8 cellular contexts compared by ENCODE assay signal in genomic region chr2:190535119-190535439, GRCh38. TPM values are rescaled to one million over a fixed set of nuclear protein-coding genes. Genes with fewer than 3 reads are reported as not detected.
DNase-seq lines count a peak whose midpoint lies in the region; ATAC-seq and TF ChIP-seq lines count a peak whose summit lies in the region.

No MANE protein-coding gene starts in this region.

- H2BK20ac ChIP-seq in IMR-90 (ENCODE audit: low read depth, low read length) = no peak overlapping the region

- H3K4me3 ChIP-seq in CD4-positive, CD25-positive, alpha-beta regulatory T cell (ENCODE audit: low read depth, low read length) = peak overlapping the region; percentile 86
- H3K4me3 ChIP-seq in IMR-90 (ENCODE audit: insufficient read depth, low read depth, low read length) (peak overlapping the region; percentile 80), coronary artery (peak overlapping the region; percentile 87)

- H2AK9ac ChIP-seq in IMR-90 (replicated peaks; ENCODE audit: low read depth, low read length, poor library complexity) = no peak overlapping the region

- peak overlapping the region; percentile 53 for H3K4ac ChIP-seq in IMR-90 (ENCODE audit: low read depth, low read length)

- ATAC-seq in CD4-positive, CD25-positive, alpha-beta regulatory T cell (ENCODE audit: low read depth in 2 of 2) = no peak
- ATAC-seq in IMR-90 (ENCODE audit: low read depth) = no peak
- no peak for ATAC-seq in GM21717 (IDR thresholded peaks at IDR 0.05; ENCODE audit: unreplicated experiment)

- POLR2A ChIA-PET in IMR-90 (lab: Charles Lee; ENCODE audit: unreplicated experiment) = no interaction called here

- H4K5ac ChIP-seq in IMR-90 (ENCODE audit: low read depth, low read length) = peak overlapping the region; percentile 61

- H3K4me1 ChIP-seq in CD4-positive, CD25-positive, alpha-beta regulatory T cell (ENCODE audit: control insufficient read depth, insufficient read depth, low read length, poor library complexity, severe bottlenecking) = peaks cover 53% of the 10 kb centered on the region
- H3K4me1 ChIP-seq in IMR-90 (ENCODE audit: control insufficient read depth, insufficient read depth, low read length) = peaks cover 10% of the 10 kb centered on the region

- TF ChIP-seq CTCF in IMR-90 (conservative IDR thresholded peaks at IDR 0.05; ENCODE audit: low read depth, low read length) = no peak
- TF ChIP-seq CTCF in coronary artery (IDR thresholded peaks at IDR 0.05) = no peak
- no peak for TF ChIP-seq CTCF in nephron progenitor cell (IDR thresholded peaks at IDR 0.05)

- CTCF ChIA-PET in IMR-90 (lab: Yijun Ruan, JAX) = no interaction called here

- H3K14ac ChIP-seq in IMR-90 (replicated peaks; ENCODE audit: low read depth, low read length) = peak overlapping the region; percentile 83

- peaks cover 6 to 20% of the 10 kb centered on the region in 2 experiments for H3K9me3 ChIP-seq in CD4-positive, CD25-positive, alpha-beta regulatory T cell (ENCODE audit: control insufficient read depth in 2 of 2, low read length in 2 of 2)
- peaks cover under 1% of the 10 kb centered on the region for H3K9me3 ChIP-seq in IMR-90 (ENCODE audit: control insufficient read depth, insufficient read depth, low read length)

- in situ Hi-C loops in IMR-90 (cut with MboI; ENCODE audit: low sequenced_read_pairs) = no loop called here

- no CpG with 5 or more reads among the region's 7 CpGs for WGBS in IMR-90 (ENCODE audit: extremely low coverage in 2 of 2, insufficient read length in 1 of 2), 2 experiments

- TF ChIP-seq POLR2A in IMR-90 (IDR thresholded peaks at IDR 0.05; ENCODE audit: low read depth, low read length) = no peak

- no peaks in the 10 kb centered on the region for H3K36me3 ChIP-seq in CD4-positive, CD25-positive, alpha-beta regulatory T cell (ENCODE audit: control insufficient read depth, insufficient read depth, low read length)
- H3K36me3 ChIP-seq in IMR-90 (ENCODE audit: control insufficient read depth, insufficient read depth, low read length) = no peaks in the 10 kb centered on the region

- H3K18ac ChIP-seq in IMR-90 (ENCODE audit: low read depth, low read length) = peak overlapping the region; percentile 30

- peak overlapping the region; percentile 98 for H2AFZ ChIP-seq in IMR-90 (replicated peaks; ENCODE audit: low read length, poor library complexity)

- no peak overlapping the region for H2BK5ac ChIP-seq in IMR-90 (ENCODE audit: low read depth, low read length, poor library complexity, severe bottlenecking)

- H4K20me1 ChIP-seq in IMR-90 (ENCODE audit: insufficient read depth, low read length) = no peaks in the 10 kb centered on the region

- peak overlapping the region; percentile 45; the same call in 1 of the 2 replicates for H3K56ac ChIP-seq in IMR-90 (ENCODE audit: extremely low read depth, insufficient read depth, low read length)

- H3K27ac ChIP-seq in CD4-positive, CD25-positive, alpha-beta regulatory T cell (ENCODE audit: insufficient read depth, low read length, poor library complexity, severe bottlenecking) = peak overlapping the region; percentile 96
- peak overlapping the region; percentile 49 for H3K27ac ChIP-seq in IMR-90 (ENCODE audit: insufficient read depth, low read length)
- H3K27ac ChIP-seq in coronary artery = peak overlapping the region; percentile 96 to 99

- intact Hi-C loops in IMR-90 (cut with micrococcal nuclease) = loop anchor here (2.0 kb wide), 1 partner anchor 114 kb away; the partner anchor contains the start of gene NAB1

- peak overlapping the region; percentile 97 to 99 (median 97) for H3K27ac Mint-ChIP-seq in CD4-positive, CD25-positive, alpha-beta regulatory T cell
- H3K27ac Mint-ChIP-seq in nephron progenitor cell = no peak overlapping the region

- no TSS peak for BruUV-seq in IMR-90 (replicated peaks; lab: Mats Ljungman, UMichigan)

- peaks cover 4% of the 10 kb centered on the region for H3K36me3 Mint-ChIP-seq in CD4-positive, CD25-positive, alpha-beta regulatory T cell
- H3K36me3 Mint-ChIP-seq in nephron progenitor cell (ENCODE audit: low read depth) = peaks cover 39% of the 10 kb centered on the region

- dilution Hi-C loops in IMR-90 (cut with HindIII; ENCODE audit: low sequenced_read_pairs, unreplicated experiment) = no loop called here

- peaks cover 0 to 26% (median 12%) of the 10 kb centered on the region in 7 donors for H3K9me3 Mint-ChIP-seq in CD4-positive, CD25-positive, alpha-beta regulatory T cell
- peaks cover 37% of the 10 kb centered on the region for H3K9me3 Mint-ChIP-seq in nephron progenitor cell

- TF ChIP-seq RAD21 in IMR-90 (IDR thresholded peaks at IDR 0.05; ENCODE audit: low read length) = no peak

- peak overlapping the region; percentile 85 for H3K4me2 ChIP-seq in IMR-90 (ENCODE audit: low read depth, low read length)

- H3K4me1 Mint-ChIP-seq in CD4-positive, CD25-positive, alpha-beta regulatory T cell = peaks cover 15 to 57% (median 32%) of the 10 kb centered on the region in 4 donors
- peaks cover 44% of the 10 kb centered on the region for H3K4me1 Mint-ChIP-seq in nephron progenitor cell

- H3K27me3 ChIP-seq in CD4-positive, CD25-positive, alpha-beta regulatory T cell (ENCODE audit: control insufficient read depth, insufficient read depth, low read length) = no peaks in the 10 kb centered on the region
- H3K27me3 ChIP-seq in IMR-90 (ENCODE audit: control insufficient read depth, insufficient read depth, low read length) = no peaks in the 10 kb centered on the region

- H3K9ac ChIP-seq in IMR-90 (ENCODE audit: low read depth, low read length) = peak overlapping the region; percentile 85

- peak overlapping the region; percentile 50; the same call in 1 of the 2 replicates for H3K23ac ChIP-seq in IMR-90 (ENCODE audit: low read depth, low read length)

- H2BK15ac ChIP-seq in IMR-90 (ENCODE audit: low read depth, low read length) = no peak overlapping the region

- no peaks in the 10 kb centered on the region for H3K27me3 Mint-ChIP-seq in CD4-positive, CD25-positive, alpha-beta regulatory T cell
- no peaks in the 10 kb centered on the region for H3K27me3 Mint-ChIP-seq in nephron progenitor cell (ENCODE audit: low read depth, poor library complexity)

- H3K79me1 ChIP-seq in IMR-90 (ENCODE audit: low read depth in 1 of 2, low read length in 2 of 2) = peaks cover 11 to 15% of the 10 kb centered on the region in 2 experiments

- peak overlapping the region; percentile 94 to 100 (median 96) for H3K4me3 Mint-ChIP-seq in CD4-positive, CD25-positive, alpha-beta regulatory T cell
- H3K4me3 Mint-ChIP-seq in nephron progenitor cell = peak overlapping the region; percentile 76

- no peak for DNase-seq in CD4-positive, CD25-positive, alpha-beta regulatory T cell
- DNase-seq in IMR-90 (no peak), coronary artery (ENCODE audit: low spot score) (no peak), nephron progenitor cell (no peak), middle frontal gyrus (ENCODE audit: extremely low spot score, low spot score) (no peak), NCI-H2107 treated with DMSO at 0.1 percent for 48 hours (lab: John Stamatoyannopoulos, UW; ENCODE audit: unreplicated experiment) (no peak), NCI-H187 (lab: John Stamatoyannopoulos, UW) (no peak)

- H4K8ac ChIP-seq in IMR-90 (ENCODE audit: low read depth in 2 of 2, low read length in 2 of 2) = peak overlapping the region; percentile 33 to 94

- peak overlapping the region; percentile 77 for H4K91ac ChIP-seq in IMR-90 (ENCODE audit: insufficient read depth, low read depth, low read length)

- H2AK5ac ChIP-seq in IMR-90 (ENCODE audit: low read depth, low read length) = no peak overlapping the region

- peak overlapping the region; percentile 89 for H2BK120ac ChIP-seq in IMR-90 (ENCODE audit: low read depth, low read length)

- peaks cover 8% of the 10 kb centered on the region for H3K9me1 ChIP-seq in IMR-90 (ENCODE audit: insufficient read depth, low read length)

TF ChIP-seq in IMR-90, 13 proteins besides CTCF, POLR2A, EP300 and RAD21:
- TF ChIP-seq SMC3 (IDR thresholded peaks at IDR 0.05; ENCODE audit: low read depth, low read length) = no peak
- TF ChIP-seq RCOR1 (IDR thresholded peaks at IDR 0.05; ENCODE audit: insufficient replicate concordance, low read length) = peak; percentile 0
- TF ChIP-seq ELK1 (IDR thresholded peaks at IDR 0.05; ENCODE audit: borderline replicate concordance, low read depth, low read length) = no peak
TF ChIP-seq in IMR-90: peak in this region for 1.

RNA-seq across cellular contexts. Expression of gene NEMP2, which starts 0.6 kb away (rescaled TPM):
- 10.7 TPM for total RNA-seq in CD4-positive, CD25-positive, alpha-beta regulatory T cell
- 10 to 100 TPM; 10.9 to 14.9 (median 14.5) TPM for polyA plus RNA-seq in CD4-positive, CD25-positive, alpha-beta regulatory T cell
- total RNA-seq in IMR-90 (2012; rRNA removed) = 1.3 and 2.2 TPM in 2 replicates
- polyA plus RNA-seq in IMR-90 (2012; rRNA removed) = 0.83 and 1.1 TPM in 2 replicates
- 0.24 and 0.45 TPM in 2 replicates for polyA plus RNA-seq in IMR-90 (2012; cell fraction: cytosol; rRNA removed)
- 0.12 and 0.85 TPM in 2 replicates for polyA plus RNA-seq in IMR-90 (2012; cell fraction: nucleus; rRNA removed; ENCODE audit: low replicate concordance)
